ENCODE assay signal across 30 cellular contexts in the genomic region with DNA sequence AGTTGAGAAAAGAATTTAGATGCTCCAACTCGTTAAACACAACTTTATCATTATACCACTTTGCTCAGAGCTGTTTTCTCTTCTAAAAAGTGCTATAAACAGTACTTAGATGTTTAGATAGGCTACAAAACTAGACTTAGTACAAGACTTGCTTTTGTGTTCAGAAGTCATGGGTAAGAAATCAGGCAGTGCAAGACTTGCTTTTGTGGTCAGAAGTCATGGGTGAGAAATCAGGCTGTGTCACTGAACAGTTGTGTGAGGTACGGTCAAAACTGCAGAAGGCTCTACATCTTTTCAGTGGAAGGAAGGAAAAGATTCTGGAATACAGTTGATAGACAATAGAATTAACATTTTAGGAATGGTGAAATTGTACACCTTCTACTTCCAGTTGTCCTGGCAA.
"Had no signal": no experiment of that assay in that cellular context is flagged by ENCODE, and none has a peak within 500 bp of the region (broad histone marks: within the 10 kb centered on the region; RNA-seq: fewer than 3 reads in every experiment).

No MANE protein-coding gene starts in this region.

- H3K27ac ChIP-seq: ascending aorta, breast epithelium, cardiac muscle cell, colonic mucosa, epithelial cell of prostate, foreskin keratinocyte, gastroesophageal sphincter had no signal

- H3K9me3 ChIP-seq: ascending aorta, breast epithelium, colonic mucosa, gastroesophageal sphincter had no signal

- DNase-seq: activated CD4-positive, alpha-beta memory T cell treated with anti-CD3 and anti-CD28 coated beads for 36 hours; activated CD4-positive, alpha-beta T cell treated with anti-CD3 and anti-CD28 coated beads for 36 hours; activated CD4-positive, alpha-beta T cell treated with anti-CD3 and anti-CD28 coated beads, Interleukin-2, amount 10 ng/mL, durations not matched to agents 24 days and 14 days; activated CD4-positive, CD25-positive, alpha-beta regulatory T cell; activated CD4-positive, CD25-positive, alpha-beta regulatory T cell treated with anti-CD3 and anti-CD28 coated beads, Interleukin-2, amount 50 U/mL, for 72 hours; activated CD8-positive, alpha-beta memory T cell treated with anti-CD3 and anti-CD28 coated beads, Interleukin-2, amount 10 ng/mL, durations not matched to agents 7 days and 5 days; activated CD8-positive, alpha-beta memory T cell treated with anti-CD3 and anti-CD28 coated beads, Interleukin-2, amount 50 U/mL, for 4 hours; activated CD8-positive, alpha-beta T cell treated with anti-CD3 and anti-CD28 coated beads, Interleukin-2, amount 10 ng/mL, durations not matched to agents 7 days and 5 days; activated gamma-delta T cell; activated naive CD4-positive, alpha-beta T cell; activated naive CD4-positive, alpha-beta T cell treated with anti-CD3 and anti-CD28 coated beads, Interleukin-2, amount 10 ng/mL, durations not matched to agents 7 days and 5 days; activated naive CD8-positive, alpha-beta T cell treated with anti-CD3 and anti-CD28 coated beads, Interleukin-2, amount 10 ng/mL, durations not matched to agents 7 days and 5 days; activated T-cell treated with anti-CD3 and anti-CD28 coated beads, Interleukin-2, amount 50 U/mL, for 1 hour; activated T-cell treated with anti-CD3 and anti-CD28 coated beads, Interleukin-2, amount 50 U/mL, for 48 hours; central memory CD4-positive, alpha-beta T cell; cerebellar nuclear complex; colonic mucosa; effector CD8-positive, alpha-beta T cell; foreskin keratinocyte; head of caudate nucleus; T-helper 1 cell; T-helper 17 cell; T1000 had no signal

- H3K27me3 ChIP-seq: ascending aorta, breast epithelium, cardiac muscle cell, colonic mucosa, foreskin keratinocyte, gastroesophageal sphincter had no signal

- H3K36me3 ChIP-seq: ascending aorta, breast epithelium, cardiac muscle cell, colonic mucosa, gastroesophageal sphincter had no signal

- H3K4me1 ChIP-seq: ascending aorta, breast epithelium, colonic mucosa, foreskin keratinocyte, gastroesophageal sphincter had no signal

- ATAC-seq: activated CD4-positive, alpha-beta T cell treated with anti-CD3 and anti-CD28 coated beads for 36 hours; activated CD8-positive, alpha-beta memory T cell treated with anti-CD3 and anti-CD28 coated beads, Interleukin-2, amount 10 ng/mL, durations not matched to agents 7 days and 5 days; activated CD8-positive, alpha-beta T cell treated with anti-CD3 and anti-CD28 coated beads, Interleukin-2, amount 10 ng/mL, durations not matched to agents 7 days and 5 days; activated naive CD4-positive, alpha-beta T cell treated with anti-CD3 and anti-CD28 coated beads, Interleukin-2, amount 50 U/mL, for 72 hours; esophagus mucosa; foreskin keratinocyte; gastroesophageal sphincter; T-helper 17 cell had no signal

- H3K4me3 ChIP-seq: ascending aorta, breast epithelium, cardiac muscle cell, colonic mucosa, gastroesophageal sphincter had no signal
